15 cellular contexts compared by ENCODE assay signal in the genomic region with DNA sequence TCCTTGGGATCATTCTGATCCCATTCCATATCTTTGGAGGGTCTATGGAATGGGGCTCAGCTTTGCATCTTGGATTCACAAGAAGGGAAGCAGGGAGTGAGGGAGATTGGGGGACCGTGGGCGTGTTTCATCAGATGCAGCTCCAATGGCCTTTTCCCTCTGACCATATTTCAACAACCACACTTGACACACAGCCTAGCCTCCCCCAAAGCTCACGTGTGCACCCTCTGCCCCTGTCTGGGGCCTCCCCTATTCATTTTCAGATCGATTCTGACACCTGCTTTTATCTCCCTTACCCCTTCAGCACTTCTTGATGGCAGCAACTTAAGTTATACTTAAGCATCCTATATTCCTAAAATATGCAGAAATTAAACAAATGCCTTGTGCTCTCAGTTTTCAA.
DNase-seq lines count a peak whose midpoint lies in the region; ATAC-seq and TF ChIP-seq lines count a peak whose summit lies in the region.
"Had no signal": no experiment of that assay in that cellular context is flagged by ENCODE, and none has a peak within 500 bp of the region (broad histone marks: within the 10 kb centered on the region; RNA-seq: fewer than 3 reads in every experiment).

No MANE protein-coding gene starts in this region.

- H3K9me3 Mint-ChIP-seq in activated naive CD4-positive, alpha-beta T cell treated with anti-CD3 and anti-CD28 coated beads, Interleukin-2, amount 50 U/mL, for 72 hours, result no peaks in the 10 kb centered on the region
- no peaks in the 10 kb centered on the region for H3K9me3 Mint-ChIP-seq in activated naive CD4-positive, alpha-beta T cell treated with anti-CD3 and anti-CD28 coated beads for 36 hours

- H3K27ac ChIP-seq in upper lobe of right lung (no peak overlapping the region), gastroesophageal sphincter (no peak overlapping the region)

- TF ChIP-seq POLR2A in gastroesophageal sphincter (IDR thresholded peaks at IDR 0.05), result no peak

- ATAC-seq in activated naive CD4-positive, alpha-beta T cell treated with anti-CD3 and anti-CD28 coated beads, Interleukin-2, amount 50 U/mL, for 72 hours, result peak; percentile 38 to 82
- ATAC-seq in HG02571 (IDR thresholded peaks at IDR 0.05; ENCODE audit: unreplicated experiment) (peak; percentile 58), HG03565 (IDR thresholded peaks at IDR 0.05; ENCODE audit: unreplicated experiment) (peak; percentile 38), upper lobe of right lung (peak; percentile 52), gastroesophageal sphincter (no peak)

- H3K36me3 Mint-ChIP-seq in activated naive CD4-positive, alpha-beta T cell treated with anti-CD3 and anti-CD28 coated beads, Interleukin-2, amount 50 U/mL, for 72 hours, result no peaks in the 10 kb centered on the region
- peaks cover 2% of the 10 kb centered on the region for H3K36me3 Mint-ChIP-seq in activated naive CD4-positive, alpha-beta T cell treated with anti-CD3 and anti-CD28 coated beads for 36 hours (ENCODE audit: low read depth)

- intact Hi-C loops in activated naive CD4-positive, alpha-beta T cell treated with anti-CD3 and anti-CD28 coated beads for 36 hours (cut with micrococcal nuclease), result no loop called here
- intact Hi-C loops in upper lobe of right lung (cut with DNase I), result no loop called here

- H3K36me3 ChIP-seq in upper lobe of right lung (no peaks in the 10 kb centered on the region), gastroesophageal sphincter (no peaks in the 10 kb centered on the region)
- H3K36me3 ChIP-seq: Peyer's patch had no signal

- no peak overlapping the region for H3K4me3 Mint-ChIP-seq in activated naive CD4-positive, alpha-beta T cell treated with anti-CD3 and anti-CD28 coated beads for 36 hours

- H3K4me3 ChIP-seq in upper lobe of right lung (no peak overlapping the region), gastroesophageal sphincter (no peak overlapping the region)
- H3K4me3 ChIP-seq: lung, Peyer's patch had no signal

- H3K27me3 ChIP-seq in upper lobe of right lung (no peaks in the 10 kb centered on the region), gastroesophageal sphincter (no peaks in the 10 kb centered on the region)
- H3K27me3 ChIP-seq: Peyer's patch had no signal

- DNase-seq in activated naive CD4-positive, alpha-beta T cell treated with anti-CD3 and anti-CD28 coated beads, Interleukin-2, amount 50 U/mL, for 72 hours (ENCODE audit: low spot score in 2 of 2), result no peak
- DNase-seq in activated naive CD4-positive, alpha-beta T cell treated with anti-CD3 and anti-CD28 coated beads for 36 hours, result no peak
- no peak for DNase-seq in upper lobe of right lung
- no peak for DNase-seq in cerebellar cortex (ENCODE audit: low spot score)
- DNase-seq in middle frontal gyrus (ENCODE audit: extremely low spot score, low spot score), result no peak
- DNase-seq: activated T-cell treated with anti-CD3 and anti-CD28 coated beads for 4 hours; DMS79 treated with DMSO at 0.1 percent for 48 hours; hippocampal formation; Kasumi-1; stimulated activated CD4-positive, alpha-beta T cell treated with anti-CD3 and anti-CD28 coated beads, Interleukin-1b, Interleukin-23, amount 100 ng/mL, for 48 hours had no signal

- TF ChIP-seq EP300 in gastroesophageal sphincter (IDR thresholded peaks at IDR 0.05), result no peak

- no peaks in the 10 kb centered on the region for H3K27me3 Mint-ChIP-seq in activated naive CD4-positive, alpha-beta T cell treated with anti-CD3 and anti-CD28 coated beads for 36 hours (ENCODE audit: low read depth)

- TF ChIP-seq CTCF in upper lobe of right lung (IDR thresholded peaks at IDR 0.05) (no peak), gastroesophageal sphincter (IDR thresholded peaks at IDR 0.05) (no peak)

- H3K4me1 Mint-ChIP-seq in activated naive CD4-positive, alpha-beta T cell treated with anti-CD3 and anti-CD28 coated beads for 36 hours (ENCODE audit: low read depth), result peaks cover 48% of the 10 kb centered on the region

- 52 to 82% methylated on average over 2 to 4 of the region's 4 CpGs for WGBS in gastroesophageal sphincter (ENCODE audit: low coverage in 1 of 2), 2 donors

- H3K9me3 ChIP-seq in upper lobe of right lung (no peaks in the 10 kb centered on the region), gastroesophageal sphincter (no peaks in the 10 kb centered on the region)
- H3K9me3 ChIP-seq: Peyer's patch had no signal

- H3K4me1 ChIP-seq in upper lobe of right lung (peaks cover 6% of the 10 kb centered on the region), gastroesophageal sphincter (peaks cover 0 to 21% (median 0%) of the 10 kb centered on the region in 3 donors)

- CTCF ChIA-PET in activated naive CD4-positive, alpha-beta T cell treated with anti-CD3 and anti-CD28 coated beads for 36 hours (lab: Charles Lee), result interaction anchor here (1.0 kb wide), 1 partner anchor 16 kb away, joined by 3 read pairs; no protein-coding TSS in a partner anchor

- H3K27ac Mint-ChIP-seq in activated naive CD4-positive, alpha-beta T cell treated with anti-CD3 and anti-CD28 coated beads, Interleukin-2, amount 50 U/mL, for 72 hours, result peak overlapping the region in 1 of 2 donors; percentile 86
- no peak overlapping the region for H3K27ac Mint-ChIP-seq in activated naive CD4-positive, alpha-beta T cell treated with anti-CD3 and anti-CD28 coated beads for 36 hours
